7 cellular contexts compared by ENCODE assay signal in the genomic region with DNA sequence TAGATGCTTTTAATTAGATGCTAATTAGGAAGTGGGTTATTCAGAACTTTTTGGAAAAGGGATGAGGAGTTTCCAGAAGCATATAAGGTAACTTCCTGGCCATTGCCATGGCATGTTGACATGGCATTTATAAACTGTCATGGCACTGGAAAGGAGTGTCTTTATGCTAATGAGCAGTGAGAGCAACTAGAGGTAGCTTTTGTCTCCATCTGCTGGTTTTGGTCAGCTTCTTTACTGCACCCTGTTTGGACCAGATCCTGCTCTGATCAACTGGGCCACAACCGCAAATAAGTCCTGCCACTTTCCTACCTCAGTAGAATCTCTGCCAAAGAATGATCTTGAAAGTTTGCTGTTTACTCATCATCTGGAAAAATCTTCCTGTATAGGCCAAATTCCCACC.
A peak's percentile ranks its signal among the peaks of the same experiment; 100 is the strongest.
DNase-seq lines count a peak whose midpoint lies in the region; ATAC-seq, FAIRE-seq and TF ChIP-seq lines count a peak whose summit lies in the region.
"Not testable (repeated sequence)": the region's sequence is repeated elsewhere in the genome, so short reads cannot be mapped to it uniquely, and the experiment has no call there.

No MANE protein-coding gene starts in this region.

- H3K27me3 Mint-ChIP-seq in GM23338 (ENCODE audit: insufficient read depth, low read depth, poor library complexity); activated CD4-positive, alpha-beta T cell treated with anti-CD3 and anti-CD28 coated beads for 36 hours; naive thymus-derived CD8-positive, alpha-beta T cell: not testable (repeated sequence)

- H3K4me1 ChIP-seq in GM23338 (ENCODE audit: insufficient read depth); Panc1 (ENCODE audit: control insufficient read depth, insufficient read depth, low read length); K562 (replicated peaks in 1 of 2; ENCODE audit: control insufficient read depth in 2 of 2, insufficient read depth in 2 of 2, low read length in 2 of 2); HepG2 (ENCODE audit: insufficient read depth, low read length): not testable (repeated sequence)

- POLR2A ChIA-PET in Panc1 (lab: Charles Lee); activated CD4-positive, alpha-beta T cell treated with anti-CD3 and anti-CD28 coated beads for 36 hours (lab: Charles Lee); K562 (lab: Yijun Ruan, JAX); HepG2 (lab: Yijun Ruan, JAX); naive thymus-derived CD8-positive, alpha-beta T cell (lab: Charles Lee): not testable (repeated sequence)

- not testable (repeated sequence) for H3K36me3 ChIP-seq in GM23338 (ENCODE audit: insufficient read depth); Panc1 (ENCODE audit: control insufficient read depth, insufficient read depth, low read length); K562 (ENCODE audit: control insufficient read depth, insufficient read depth, low read length); HepG2 (replicated peaks in 1 of 2; ENCODE audit: control insufficient read depth in 1 of 2, insufficient read depth in 2 of 2, low read length in 2 of 2)

- H3K79me2 ChIP-seq in GM23338 (replicated peaks; ENCODE audit: insufficient read depth); K562 (ENCODE audit: control insufficient read depth, insufficient read depth, low read length); HepG2 (ENCODE audit: insufficient read depth, low read length): not testable (repeated sequence)

- H3F3A ChIP-seq in GM23338 (replicated peaks; ENCODE audit: low read depth) = not testable (repeated sequence)

- not testable (repeated sequence) for H3K9ac ChIP-seq in K562 (ENCODE audit: insufficient read depth in 1 of 2, low read depth in 2 of 2, low read length in 2 of 2); HepG2 (ENCODE audit: insufficient read depth, low read depth, low read length)

- H3K9me1 ChIP-seq in K562 (ENCODE audit: control insufficient read depth, insufficient read depth, low read length) = not testable (repeated sequence)

- H3K4me3 Mint-ChIP-seq in GM23338; activated CD4-positive, alpha-beta T cell treated with anti-CD3 and anti-CD28 coated beads for 36 hours; naive thymus-derived CD8-positive, alpha-beta T cell: not testable (repeated sequence)

- not testable (repeated sequence) for H3K27me3 ChIP-seq in GM23338 (ENCODE audit: insufficient read depth); Panc1 (ENCODE audit: control insufficient read depth, insufficient read depth, low read length); K562 (ENCODE audit: control insufficient read depth in 2 of 2, insufficient read depth in 2 of 2, low read length in 2 of 2); HepG2 (ENCODE audit: control insufficient read depth in 1 of 2, insufficient read depth in 2 of 2, low read length in 2 of 2)

- TF ChIP-seq RAD21 in K562 (CRISPR knock-in tag; conservative IDR thresholded peaks at IDR 0.05 in 1 of 2, IDR thresholded peaks at IDR 0.05 in 1 of 2) = peak; percentile 66 to 73
- not testable (repeated sequence) for TF ChIP-seq RAD21 in HepG2 (CRISPR knock-in tag; IDR thresholded peaks at IDR 0.05)

- not testable (repeated sequence) for H3K4me3 ChIP-seq in GM23338; Panc1 (ENCODE audit: low read depth in 2 of 2, low read length in 2 of 2); K562; HepG2 (replicated peaks in 1 of 3; ENCODE audit: insufficient read depth in 1 of 3, low read depth in 2 of 3, low read length in 3 of 3)

- not testable (repeated sequence) for H3K4me1 Mint-ChIP-seq in GM23338; activated CD4-positive, alpha-beta T cell treated with anti-CD3 and anti-CD28 coated beads for 36 hours; naive thymus-derived CD8-positive, alpha-beta T cell

- CTCF ChIA-PET in Panc1 (lab: Charles Lee); activated CD4-positive, alpha-beta T cell treated with anti-CD3 and anti-CD28 coated beads for 36 hours (lab: Charles Lee); K562 (lab: Yijun Ruan, JAX; ENCODE audit: low intra/inter-chr PET ratio); HepG2 (lab: Yijun Ruan, JAX; ENCODE audit: low intra/inter-chr PET ratio, low total read pairs): not testable (repeated sequence)

- DNase-seq in GM12891 (ENCODE audit: insufficient read length, low spot score); GM23338 (ENCODE audit: low spot score); Panc1 (ENCODE audit: low read depth, low spot score); activated CD4-positive, alpha-beta T cell treated with anti-CD3 and anti-CD28 coated beads for 36 hours; K562 (ENCODE audit: extremely low read depth in 1 of 4, low spot score in 3 of 4); HepG2 (ENCODE audit: low spot score); naive thymus-derived CD8-positive, alpha-beta T cell: not testable (repeated sequence)

- BruUV-seq in Panc1 (replicated peaks; lab: Mats Ljungman, UMichigan); K562 (replicated peaks; lab: Mats Ljungman, UMichigan); HepG2 (replicated peaks; lab: Mats Ljungman, UMichigan): not testable (repeated sequence)

- H3K27ac Mint-ChIP-seq in GM23338; activated CD4-positive, alpha-beta T cell treated with anti-CD3 and anti-CD28 coated beads for 36 hours; naive thymus-derived CD8-positive, alpha-beta T cell: not testable (repeated sequence)

- FAIRE-seq in GM12891 (lab: Jason Lieb, UNC) (peak; percentile 23), K562 (lab: Jason Lieb, UNC) (peak; percentile 84), HepG2 (lab: Jason Lieb, UNC) (peak; percentile 68)

- ATAC-seq in GM23338 = peak; percentile 82
- 0 out of 2 replicates have a peak, but pooled peaks have one; percentile 76 for ATAC-seq in Panc1
- peak; percentile 81 for ATAC-seq in activated CD4-positive, alpha-beta T cell treated with anti-CD3 and anti-CD28 coated beads for 36 hours
- peak; percentile 98 for ATAC-seq in K562
- ATAC-seq in HepG2 = peak; percentile 63
- ATAC-seq in naive thymus-derived CD8-positive, alpha-beta T cell = peak; percentile 79 to 83

- H3K9me3 ChIP-seq in Panc1 (ENCODE audit: control insufficient read depth, insufficient read depth, low read depth, low read length); K562 (replicated peaks; ENCODE audit: control insufficient read depth, insufficient read depth, low read depth, low read length); HepG2 (ENCODE audit: low read length): not testable (repeated sequence)

- in situ Hi-C loops in Panc1 (cut with HindIII; ENCODE audit: low pct_unique_long_range_greater_than_20kb, low sequenced_read_pairs); K562 (cut with MboI); HepG2 (cut with HindIII; ENCODE audit: extremely low pct_ligation_motif_present, low pct_unique_long_range_greater_than_20kb): not testable (repeated sequence)

- intact Hi-C loops in Panc1 (cut with micrococcal nuclease; ENCODE audit: unreplicated experiment); activated CD4-positive, alpha-beta T cell treated with anti-CD3 and anti-CD28 coated beads for 36 hours (cut with DNase I, micrococcal nuclease); K562 (cut with micrococcal nuclease); HepG2 (cut with micrococcal nuclease; ENCODE audit: unreplicated experiment): not testable (repeated sequence)

- not testable (repeated sequence) for H3K4me2 ChIP-seq in GM23338; K562 (ENCODE audit: insufficient read depth, low read length); HepG2 (ENCODE audit: low read depth, low read length)

- H2AFZ ChIP-seq in GM23338; K562 (ENCODE audit: low read depth, low read length); HepG2 (ENCODE audit: low read length): not testable (repeated sequence)

- not testable (repeated sequence) for TF ChIP-seq POLR2A in GM12891 (IDR thresholded peaks at IDR 0.05; ENCODE audit: low read depth, low read length); K562 (conservative IDR thresholded peaks at IDR 0.05); HepG2 (IDR thresholded peaks at IDR 0.05; ENCODE audit: insufficient read depth in 1 of 2, low read depth in 2 of 2, low read length in 2 of 2)

- not testable (repeated sequence) for TF ChIP-seq CTCF in GM23338 (conservative IDR thresholded peaks at IDR 0.05; ENCODE audit: low read depth in 2 of 2); Panc1 (IDR thresholded peaks at IDR 0.05); K562 (IDR thresholded peaks at IDR 0.05 in 2 of 3, conservative IDR thresholded peaks at IDR 0.05 in 1 of 3; ENCODE audit: insufficient read depth in 2 of 3, low read depth in 1 of 3, low read length in 3 of 3); HepG2 (CRISPR knock-in tag; IDR thresholded peaks at IDR 0.05)

- H4K20me1 ChIP-seq in GM23338 (replicated peaks; ENCODE audit: insufficient read depth); K562 (replicated peaks; ENCODE audit: control insufficient read depth, insufficient read depth, low read length); HepG2 (ENCODE audit: insufficient read depth, low read length): not testable (repeated sequence)

- no CpG with 5 or more reads among the region's 1 CpG for WGBS in K562 (ENCODE audit: insufficient coverage, low coverage, missing lambda C conversion rate)
- no CpG with 5 or more reads among the region's 1 CpG for WGBS in HepG2 (ENCODE audit: low lambda C conversion rate)

- not testable (repeated sequence) for H3K36me3 Mint-ChIP-seq in GM23338 (ENCODE audit: low read depth); activated CD4-positive, alpha-beta T cell treated with anti-CD3 and anti-CD28 coated beads for 36 hours (ENCODE audit: low read depth); naive thymus-derived CD8-positive, alpha-beta T cell

- not testable (repeated sequence) for H3K27ac ChIP-seq in GM23338 (ENCODE audit: low read depth); Panc1 (ENCODE audit: low read length); K562 (ENCODE audit: extremely low read depth, low read depth, low read length); HepG2 (ENCODE audit: extremely low read length, insufficient read depth, low read length)

- H3K9me3 Mint-ChIP-seq in GM23338; activated CD4-positive, alpha-beta T cell treated with anti-CD3 and anti-CD28 coated beads for 36 hours (ENCODE audit: low read depth); naive thymus-derived CD8-positive, alpha-beta T cell: not testable (repeated sequence)

- TF ChIP-seq EP300 in K562 (IDR thresholded peaks at IDR 0.05; ENCODE audit: low read length); HepG2 (IDR thresholded peaks at IDR 0.05; ENCODE audit: low read depth in 2 of 2, low read length in 2 of 2); HepG2 (CRISPR knock-in tag; IDR thresholded peaks at IDR 0.05; ENCODE audit: borderline replicate concordance): not testable (repeated sequence)

- not testable (repeated sequence) for H3K9me2 ChIP-seq in GM23338 (ENCODE audit: insufficient read depth)
